ENCODE assay signal across 1 cellular context in the genomic region with DNA sequence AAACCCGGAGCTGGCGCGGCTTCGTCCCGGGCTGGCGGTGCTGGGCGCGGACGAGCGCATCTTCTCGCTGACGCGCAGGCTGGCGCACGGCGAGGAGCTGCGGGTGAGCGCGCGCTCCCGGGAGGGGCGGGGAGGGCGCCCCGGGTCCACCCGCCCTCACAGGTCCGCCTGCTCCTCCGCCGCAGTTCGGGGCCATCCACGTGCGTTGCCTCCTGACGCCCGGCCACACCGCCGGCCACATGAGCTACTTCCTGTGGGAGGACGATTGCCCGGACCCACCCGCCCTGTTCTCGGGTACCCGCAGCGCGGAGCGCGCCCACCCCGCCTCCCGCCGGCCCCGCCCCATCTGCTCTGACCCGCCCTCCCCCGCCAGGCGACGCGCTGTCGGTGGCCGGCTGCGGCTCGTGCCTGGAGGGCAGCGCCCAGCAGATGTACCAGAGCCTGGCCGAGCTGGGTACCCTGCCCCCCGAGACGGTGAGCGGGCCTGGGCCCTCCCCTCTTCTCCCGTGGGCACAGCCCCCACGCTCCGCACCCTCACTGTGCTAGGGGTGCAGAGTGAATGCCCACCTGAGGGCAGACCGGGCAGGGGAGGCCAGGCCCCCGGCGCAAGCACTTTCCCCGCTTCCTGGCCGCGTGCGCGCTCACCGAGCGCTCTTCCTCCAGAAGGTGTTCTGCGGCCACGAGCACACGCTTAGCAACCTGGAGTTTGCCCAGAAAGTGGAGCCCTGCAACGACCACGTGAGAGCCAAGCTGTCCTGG.
TF ChIP-seq lines count a peak whose summit lies in the region.

No MANE protein-coding gene starts in this region.

TF ChIP-seq in GM12878, 131 proteins besides CTCF, POLR2A, EP300 and RAD21:
- TF ChIP-seq POLR2AphosphoS2 (IDR thresholded peaks at IDR 0.05; ENCODE audit: low read depth, low read length) (peak; percentile 84), SMARCA5 (IDR thresholded peaks at IDR 0.05) (peak; percentile 64; the same call in 1 of the 2 replicates), KAT2A (conservative IDR thresholded peaks at IDR 0.05; ENCODE audit: control insufficient read depth, low read depth, low read length) (no peak), MEF2A (IDR thresholded peaks at IDR 0.05; ENCODE audit: insufficient read depth, low read depth, low read length) (no peak), SMAD5 (IDR thresholded peaks at IDR 0.05; ENCODE audit: low read depth) (no peak), SIN3A (IDR thresholded peaks at IDR 0.05; ENCODE audit: low read depth, low read length) (0 out of 2 replicates have a peak, but pooled peaks have one; percentile 45), NR2F1 (conservative IDR thresholded peaks at IDR 0.05) (0 out of 2 replicates have a peak, but pooled peaks have one; percentile 22), SPI1 (IDR thresholded peaks at IDR 0.05; ENCODE audit: borderline replicate concordance, insufficient read depth, low read depth, low read length) (no peak), BHLHE40 (IDR thresholded peaks at IDR 0.05; ENCODE audit: borderline replicate concordance in 1 of 2, low read depth in 2 of 2, low read length in 1 of 2) (peak; percentile 79 to 93; a peak in 3 of 4 replicates), SMC3 (IDR thresholded peaks at IDR 0.05; ENCODE audit: borderline replicate concordance, low read length) (no peak), ZNF687 (IDR thresholded peaks at IDR 0.05) (peak; percentile 60; the same call in 1 of the 2 replicates), RUNX3 (IDR thresholded peaks at IDR 0.05; ENCODE audit: low read length) (peak; percentile 7; the same call in 1 of the 2 replicates), CHD1 (IDR thresholded peaks at IDR 0.05; ENCODE audit: low read depth, low read length) (no peak), IKZF1 (conservative IDR thresholded peaks at IDR 0.05) (peak; percentile 29; the same call in 1 of the 2 replicates), MEF2B (IDR thresholded peaks at IDR 0.05; ENCODE audit: partially characterized antibody, poor library complexity, severe bottlenecking) (peak; percentile 29), TCF3 (IDR thresholded peaks at IDR 0.05; ENCODE audit: borderline replicate concordance, insufficient read depth, low read depth, low read length) (0 out of 2 replicates have a peak, but pooled peaks have one; percentile 16), ZNF384 (IDR thresholded peaks at IDR 0.05; ENCODE audit: borderline replicate concordance, low read depth, low read length) (no peak), BCL11A (IDR thresholded peaks at IDR 0.05; ENCODE audit: low read depth, low read length) (no peak), IKZF2 (IDR thresholded peaks at IDR 0.05) (0 out of 4 replicates have a peak, but pooled peaks of 1 of the 2 experiments have one; percentile 7), BACH1 (IDR thresholded peaks at IDR 0.05; ENCODE audit: borderline replicate concordance) (peak; percentile 36; the same call in 1 of the 2 replicates), MXI1 (IDR thresholded peaks at IDR 0.05; ENCODE audit: low read depth, low read length) (peak; percentile 95)
- TF ChIP-seq, protein P1, sequence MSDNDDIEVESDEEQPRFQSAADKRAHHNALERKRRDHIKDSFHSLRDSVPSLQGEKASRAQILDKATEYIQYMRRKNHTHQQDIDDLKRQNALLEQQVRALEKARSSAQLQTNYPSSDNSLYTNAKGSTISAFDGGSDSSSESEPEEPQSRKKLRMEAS (IDR thresholded peaks at IDR 0.05; ENCODE audit: low read depth, low read length), result peak; percentile 78; the same call in 1 of the 2 replicates
- TF ChIP-seq, protein P2, sequence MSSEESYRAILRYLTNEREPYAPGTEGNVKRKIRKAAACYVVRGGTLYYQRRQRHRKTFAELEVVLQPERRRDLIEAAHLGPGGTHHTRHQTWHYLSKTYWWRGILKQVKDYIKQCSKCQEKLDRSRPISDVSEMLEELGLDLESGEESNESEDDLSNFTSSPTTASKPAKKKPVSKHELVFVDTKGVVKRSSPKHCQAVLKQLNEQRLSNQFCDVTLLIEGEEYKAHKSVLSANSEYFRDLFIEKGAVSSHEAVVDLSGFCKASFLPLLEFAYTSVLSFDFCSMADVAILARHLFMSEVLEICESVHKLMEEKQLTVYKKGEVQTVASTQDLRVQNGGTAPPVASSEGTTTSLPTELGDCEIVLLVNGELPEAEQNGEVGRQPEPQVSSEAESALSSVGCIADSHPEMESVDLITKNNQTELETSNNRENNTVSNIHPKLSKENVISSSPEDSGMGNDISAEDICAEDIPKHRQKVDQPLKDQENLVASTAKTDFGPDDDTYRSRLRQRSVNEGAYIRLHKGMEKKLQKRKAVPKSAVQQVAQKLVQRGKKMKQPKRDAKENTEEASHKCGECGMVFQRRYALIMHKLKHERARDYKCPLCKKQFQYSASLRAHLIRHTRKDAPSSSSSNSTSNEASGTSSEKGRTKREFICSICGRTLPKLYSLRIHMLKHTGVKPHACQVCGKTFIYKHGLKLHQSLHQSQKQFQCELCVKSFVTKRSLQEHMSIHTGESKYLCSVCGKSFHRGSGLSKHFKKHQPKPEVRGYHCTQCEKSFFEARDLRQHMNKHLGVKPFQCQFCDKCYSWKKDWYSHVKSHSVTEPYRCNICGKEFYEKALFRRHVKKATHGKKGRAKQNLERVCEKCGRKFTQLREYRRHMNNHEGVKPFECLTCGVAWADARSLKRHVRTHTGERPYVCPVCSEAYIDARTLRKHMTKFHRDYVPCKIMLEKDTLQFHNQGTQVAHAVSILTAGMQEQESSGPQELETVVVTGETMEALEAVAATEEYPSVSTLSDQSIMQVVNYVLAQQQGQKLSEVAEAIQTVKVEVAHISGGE (CRISPR knock-in tag; IDR thresholded peaks at IDR 0.05), result no peak
